1 cellular context compared by ENCODE assay signal in the genomic region with DNA sequence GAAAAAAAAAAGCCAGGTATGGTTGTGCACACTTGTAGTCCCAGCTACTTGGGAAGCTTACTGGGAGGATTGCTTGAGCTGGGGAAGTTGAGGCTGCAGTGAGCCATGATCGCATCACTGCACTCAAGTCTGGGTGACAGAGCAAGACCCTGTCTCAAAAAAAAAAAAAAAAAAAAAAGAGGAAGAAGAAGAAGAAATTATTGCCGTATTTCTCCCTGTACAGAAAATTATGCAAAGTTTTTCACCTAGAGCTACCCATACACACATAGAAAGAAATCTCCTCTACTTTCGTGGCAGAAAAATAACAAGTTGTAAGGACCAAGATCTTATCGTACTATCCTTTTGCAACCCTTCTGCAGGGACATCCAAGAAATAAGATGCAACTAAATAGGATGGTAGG.
TF ChIP-seq lines count a peak whose summit lies in the region.

No MANE protein-coding gene starts in this region.

TF ChIP-seq in HepG2, 621 proteins besides CTCF, POLR2A, EP300 and RAD21:
- no peak for TF ChIP-seq MEIS2 (CRISPR knock-in tag; IDR thresholded peaks at IDR 0.05)
- TF ChIP-seq ZNF709 (CRISPR knock-in tag; IDR thresholded peaks at IDR 0.05): no peak
- no peak for TF ChIP-seq ZNF674 (CRISPR knock-in tag; IDR thresholded peaks at IDR 0.05; ENCODE audit: low read depth)
- no peak for TF ChIP-seq DMAP1 (CRISPR knock-in tag; IDR thresholded peaks at IDR 0.05)
- no peak for TF ChIP-seq ZSCAN22 (CRISPR knock-in tag; IDR thresholded peaks at IDR 0.05)
- TF ChIP-seq SNAPC2 (CRISPR knock-in tag; IDR thresholded peaks at IDR 0.05): no peak
- TF ChIP-seq ZNF616 (CRISPR knock-in tag; IDR thresholded peaks at IDR 0.05; ENCODE audit: low read depth): no peak
- TF ChIP-seq, protein P1, sequence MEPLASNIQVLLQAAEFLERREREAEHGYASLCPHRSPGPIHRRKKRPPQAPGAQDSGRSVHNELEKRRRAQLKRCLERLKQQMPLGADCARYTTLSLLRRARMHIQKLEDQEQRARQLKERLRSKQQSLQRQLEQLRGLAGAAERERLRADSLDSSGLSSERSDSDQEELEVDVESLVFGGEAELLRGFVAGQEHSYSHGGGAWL (CRISPR knock-in tag; IDR thresholded peaks at IDR 0.05): no peak
